Comparison of ENCODE assay signal across 8 cellular contexts in genomic region chr22:36486619-36487384, GRCh38. TPM values are rescaled to one million over a fixed set of nuclear protein-coding genes. Genes with fewer than 3 reads are reported as not detected.
A peak's percentile ranks its signal among the peaks of the same experiment; 100 is the strongest.
DNase-seq lines count a peak whose midpoint lies in the region; ATAC-seq and TF ChIP-seq lines count a peak whose summit lies in the region.

No MANE protein-coding gene starts in this region.

- H3K27me3 Mint-ChIP-seq in GM23338 (ENCODE audit: insufficient read depth, low read depth, poor library complexity) = peaks cover 28% of the 10 kb centered on the region

- H3K27ac ChIP-seq in GM23338 (ENCODE audit: low read depth) = no peak overlapping the region
- H3K27ac ChIP-seq in parathyroid adenoma = no peak overlapping the region

- H3K4me2 ChIP-seq in GM23338 (no peak overlapping the region), parathyroid adenoma (ENCODE audit: low read length) (no peak overlapping the region)

- no peaks in the 10 kb centered on the region for H4K20me1 ChIP-seq in GM23338 (replicated peaks; ENCODE audit: insufficient read depth)

- 0 out of 2 replicates have a peak, but pooled peaks cover 3% of the 10 kb centered on the region for H3K4me1 ChIP-seq in GM23338 (ENCODE audit: insufficient read depth)
- H3K4me1 ChIP-seq in parathyroid adenoma = no peaks in the 10 kb centered on the region

- 0 out of 2 replicates have a peak, but pooled peaks cover 8% of the 10 kb centered on the region for H3F3A ChIP-seq in GM23338 (replicated peaks; ENCODE audit: low read depth)

- TF ChIP-seq CTCF in AG04449 (IDR thresholded peaks at IDR 0.05; ENCODE audit: insufficient read depth, low read length, missing control alignments) = peak; percentile 59
- TF ChIP-seq CTCF in GM23338 (conservative IDR thresholded peaks at IDR 0.05; ENCODE audit: low read depth in 2 of 2) = peak; percentile 76 to 87
- peak; percentile 51 for TF ChIP-seq CTCF in parathyroid adenoma (IDR thresholded peaks at IDR 0.05)

- POLR2A ChIA-PET in AG04449 (lab: Yijun Ruan, JAX) = no interaction called here

- H3K4me3 Mint-ChIP-seq in GM23338 = no peak overlapping the region

- no peak overlapping the region for H3K27ac Mint-ChIP-seq in GM23338

- peaks cover 5% of the 10 kb centered on the region for H3K9me2 ChIP-seq in GM23338 (ENCODE audit: insufficient read depth)

- no peaks in the 10 kb centered on the region for H3K4me1 Mint-ChIP-seq in GM23338

- H3K9ac ChIP-seq in parathyroid adenoma = no peak overlapping the region

- H3K79me2 ChIP-seq in GM23338 (replicated peaks; ENCODE audit: insufficient read depth) = no peaks in the 10 kb centered on the region
- H3K79me2 ChIP-seq in parathyroid adenoma = no peaks in the 10 kb centered on the region

- CTCF ChIA-PET in AG04449 (lab: Yijun Ruan, JAX) = interaction anchor here (0.5 to 6.9 kb wide), 59 partner anchors 10 to 569 kb away, joined by 3 to 64 read pairs (median 5); partner anchors contain the start of genes APOL2 and APOL4

- peaks cover 26% of the 10 kb centered on the region for H3K9me3 Mint-ChIP-seq in GM23338

- H3K36me3 ChIP-seq in GM23338 (ENCODE audit: insufficient read depth) (no peaks in the 10 kb centered on the region; the same call in 1 of the 2 replicates), parathyroid adenoma (ENCODE audit: control insufficient read depth, insufficient read depth, low read length) (no peaks in the 10 kb centered on the region)

- H3K4me3 ChIP-seq in AG04449 (ENCODE audit: low read depth, low read length) = no peak overlapping the region
- H3K4me3 ChIP-seq in GM23338 = no peak overlapping the region
- no peak overlapping the region for H3K4me3 ChIP-seq in parathyroid adenoma (ENCODE audit: low read depth, low read length)

- H3K9me3 ChIP-seq in parathyroid adenoma (ENCODE audit: control insufficient read depth, low read length) = no peaks in the 10 kb centered on the region

- H2AFZ ChIP-seq in GM23338 = no peak overlapping the region
- H2AFZ ChIP-seq in parathyroid adenoma = no peak overlapping the region

- peaks cover 42% of the 10 kb centered on the region for H3K36me3 Mint-ChIP-seq in GM23338 (ENCODE audit: low read depth)

- DNase-seq in AG04449 (ENCODE audit: low read depth, low spot score) (no peak), GM23338 (ENCODE audit: low spot score) (peak; percentile 81), dermis blood vessel endothelial cell (peak; percentile 77)
- peak; percentile 54 for DNase-seq in activated CD4-positive, CD25-positive, alpha-beta regulatory T cell treated with anti-CD3 and anti-CD28 coated beads, Interleukin-2, amount 50 U/mL, for 72 hours

- peaks cover 9% of the 10 kb centered on the region for H3K27me3 ChIP-seq in GM23338 (ENCODE audit: insufficient read depth)
- no peaks in the 10 kb centered on the region for H3K27me3 ChIP-seq in parathyroid adenoma (ENCODE audit: control insufficient read depth, insufficient read depth, low read length)

- ATAC-seq in GM23338 (peak; percentile 24), GM19351 (IDR thresholded peaks at IDR 0.05; ENCODE audit: unreplicated experiment) (no peak), GM18498 (IDR thresholded peaks at IDR 0.05; ENCODE audit: unreplicated experiment) (no peak), GM19023 (IDR thresholded peaks at IDR 0.05; ENCODE audit: unreplicated experiment) (no peak)

TF ChIP-seq in GM23338, 12 proteins besides CTCF, POLR2A, EP300 and RAD21:
- TF ChIP-seq JUNB (IDR thresholded peaks at IDR 0.05; ENCODE audit: unreplicated experiment) = no peak
- TF ChIP-seq ZNF331 (CRISPR knock-in tag; IDR thresholded peaks at IDR 0.05; ENCODE audit: low read depth) = no peak
- TF ChIP-seq STAT1 (IDR thresholded peaks at IDR 0.05; ENCODE audit: unreplicated experiment) = no peak
- no peak for TF ChIP-seq NANOG (IDR thresholded peaks at IDR 0.05; ENCODE audit: borderline replicate concordance)
- TF ChIP-seq EZH2 (IDR thresholded peaks at IDR 0.05; ENCODE audit: low read depth, unreplicated experiment) = no peak
- TF ChIP-seq POLR2AphosphoS5 (IDR thresholded peaks at IDR 0.05; ENCODE audit: low read depth) = no peak

RNA-seq across cellular contexts. Expression of gene TXN2, which starts 5.4 kb away (rescaled TPM):
- 21.6 and 23.0 TPM in 2 replicates for total RNA-seq in GM23338 (2014; rRNA removed; shearing (Covaris generic))
- 50.3 and 55.6 TPM in 2 replicates for polyA plus RNA-seq in GM23338 (2016; fragmentation: Nextera tagmentation; extraction: Ambion mirVana)
- 22.0 and 30.3 TPM in 2 replicates for total RNA-seq in dermis blood vessel endothelial cell

RNA-seq across cellular contexts. Expression of gene FOXRED2, which starts 20.0 kb away (rescaled TPM):
- 38.3 and 47.5 TPM in 2 replicates for total RNA-seq in GM23338 (2014; rRNA removed; shearing (Covaris generic))
- polyA plus RNA-seq in GM23338 (2016; fragmentation: Nextera tagmentation; extraction: Ambion mirVana) = 11.5 and 12.7 TPM in 2 replicates
- 8.7 and 11.5 TPM in 2 replicates for total RNA-seq in dermis blood vessel endothelial cell

RNA-seq across cellular contexts. Expression of gene EIF3D, which starts 42.2 kb away (rescaled TPM):
- total RNA-seq in GM23338 (2014; rRNA removed; shearing (Covaris generic)) = 360 and 381 TPM in 2 replicates
- 148 and 149 TPM in 2 replicates for polyA plus RNA-seq in GM23338 (2016; fragmentation: Nextera tagmentation; extraction: Ambion mirVana)
- 462 and 522 TPM in 2 replicates for total RNA-seq in dermis blood vessel endothelial cell
